Comparison of ENCODE assay signal across 19 cellular contexts in the genomic region with DNA sequence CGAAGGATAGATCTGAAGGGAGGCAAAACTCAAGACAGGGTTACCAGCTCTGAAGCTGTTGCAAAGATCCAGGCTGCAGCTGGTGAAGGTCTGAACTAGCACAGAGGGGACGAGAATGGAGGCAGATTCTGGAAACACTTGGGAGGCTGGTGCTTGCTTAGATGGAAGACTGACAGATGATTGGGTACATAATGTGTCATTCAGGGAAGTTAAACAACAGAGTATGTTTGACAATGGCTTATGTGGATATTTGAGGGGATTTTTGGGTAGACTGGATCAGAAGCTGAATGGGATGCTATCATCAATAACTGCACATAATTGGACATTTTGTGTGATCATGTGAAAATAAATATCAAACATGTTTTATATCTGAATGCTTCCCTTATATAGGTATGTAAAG. TPM values are rescaled to one million over a fixed set of nuclear protein-coding genes. Genes with fewer than 3 reads are reported as not detected.
A peak's percentile ranks its signal among the peaks of the same experiment; 100 is the strongest.
DNase-seq lines count a peak whose midpoint lies in the region; ATAC-seq, FAIRE-seq and TF ChIP-seq lines count a peak whose summit lies in the region.
"Had no signal": no experiment of that assay in that cellular context is flagged by ENCODE, and none has a peak within 500 bp of the region (broad histone marks: within the 10 kb centered on the region; RNA-seq: fewer than 3 reads in every experiment).

No MANE protein-coding gene starts in this region.

- TF ChIP-seq POLR2A in K562 (conservative IDR thresholded peaks at IDR 0.05), result no peak
- TF ChIP-seq POLR2A in esophagus muscularis mucosa (IDR thresholded peaks at IDR 0.05; ENCODE audit: low read depth), result no peak

- intact Hi-C loops in CD4-positive, alpha-beta T cell (cut with DNase I, micrococcal nuclease), result no loop called here
- intact Hi-C loops in K562 (cut with micrococcal nuclease), result loop anchor here (10.0 kb wide), 1 partner anchor 515 kb away; no protein-coding TSS in a partner anchor
- intact Hi-C loops in naive thymus-derived CD4-positive, alpha-beta T cell (cut with micrococcal nuclease), result no loop called here
- intact Hi-C loops in esophagus muscularis mucosa (cut with DNase I), result no loop called here

- H3K4me3 ChIP-seq in K562 (no peak overlapping the region), WERI-Rb-1 (ENCODE audit: low read depth, low read length) (no peak overlapping the region), coronary artery (no peak overlapping the region), esophagus muscularis mucosa (no peak overlapping the region)
- H3K4me3 ChIP-seq in naive thymus-derived CD4-positive, alpha-beta T cell (ENCODE audit: low read length), result no peak overlapping the region
- H3K4me3 ChIP-seq: GM23248 had no signal

- peaks cover 4% of the 10 kb centered on the region for H3K27me3 Mint-ChIP-seq in CD4-positive, alpha-beta T cell
- H3K27me3 Mint-ChIP-seq in neural crest cell (ENCODE audit: low read depth), result peaks cover 28% of the 10 kb centered on the region
- H3K27me3 Mint-ChIP-seq in naive thymus-derived CD4-positive, alpha-beta T cell, result peaks cover 0 to 32% (median 4%) of the 10 kb centered on the region in 5 donors

- WGBS in K562 (ENCODE audit: insufficient coverage, low coverage, missing lambda C conversion rate), result 0% methylated on average over 2 of the region's 2 CpGs
- 76% methylated on average over 2 of the region's 2 CpGs for WGBS in esophagus muscularis mucosa

- H3K4me1 Mint-ChIP-seq in CD4-positive, alpha-beta T cell (ENCODE audit: low read depth), result peaks cover 7% of the 10 kb centered on the region
- H3K4me1 Mint-ChIP-seq in neural crest cell, result peaks cover 11% of the 10 kb centered on the region
- H3K4me1 Mint-ChIP-seq in naive thymus-derived CD4-positive, alpha-beta T cell, result peaks cover 2 to 12% (median 9%) of the 10 kb centered on the region in 7 donors

- no peaks in the 10 kb centered on the region for H3K79me2 ChIP-seq in K562 (ENCODE audit: control insufficient read depth, insufficient read depth, low read length)

- no peak overlapping the region for H3K9ac ChIP-seq in K562 (ENCODE audit: insufficient read depth in 1 of 2, low read depth in 2 of 2, low read length in 2 of 2)
- H3K9ac ChIP-seq: GM23248 had no signal

- no TSS peak for BruUV-seq in K562 (replicated peaks; lab: Mats Ljungman, UMichigan)

- no peak for FAIRE-seq in K562 (lab: Jason Lieb, UNC)
- FAIRE-seq: GM12892, H1 had no signal

- H3K27me3 ChIP-seq in CD4-positive, alpha-beta T cell (ENCODE audit: control insufficient read depth, insufficient read depth, low read length), result no peaks in the 10 kb centered on the region
- 0 out of 5 replicates have a peak, but pooled peaks cover 0 to 2% of the 10 kb centered on the region in 2 experiments for H3K27me3 ChIP-seq in K562 (ENCODE audit: control insufficient read depth in 2 of 2, insufficient read depth in 2 of 2, low read length in 2 of 2)
- H3K27me3 ChIP-seq in naive thymus-derived CD4-positive, alpha-beta T cell (ENCODE audit: control insufficient read depth in 2 of 2, insufficient read depth in 2 of 2, low read length in 2 of 2), result no peaks in the 10 kb centered on the region
- H3K27me3 ChIP-seq in WERI-Rb-1 (ENCODE audit: insufficient read depth, low read depth, severe bottlenecking), result no peaks in the 10 kb centered on the region
- peaks cover 0 to 6% (median 2%) of the 10 kb centered on the region in 4 donors for H3K27me3 ChIP-seq in esophagus muscularis mucosa

- peak overlapping the region; percentile 63 for H3K4me3 Mint-ChIP-seq in CD4-positive, alpha-beta T cell
- H3K4me3 Mint-ChIP-seq in neural crest cell, result peak overlapping the region; percentile 57
- H3K4me3 Mint-ChIP-seq in naive thymus-derived CD4-positive, alpha-beta T cell, result peak overlapping the region in 1 of 10 donors; percentile 20
- H3K4me3 Mint-ChIP-seq: CD8-positive, alpha-beta T cell had no signal

- H3K9me1 ChIP-seq in K562 (ENCODE audit: control insufficient read depth, insufficient read depth, low read length), result no peaks in the 10 kb centered on the region

- POLR2A ChIA-PET in CD4-positive, alpha-beta T cell (lab: Charles Lee), result no interaction called here
- POLR2A ChIA-PET in HEK293T (lab: Yijun Ruan, JAX), result no interaction called here
- POLR2A ChIA-PET in K562 (lab: Yijun Ruan, JAX), result no interaction called here
- POLR2A ChIA-PET in naive thymus-derived CD4-positive, alpha-beta T cell (lab: Charles Lee), result no interaction called here

- no peak for TF ChIP-seq EP300 in K562 (IDR thresholded peaks at IDR 0.05; ENCODE audit: low read length)
- no peak for TF ChIP-seq EP300 in esophagus muscularis mucosa (IDR thresholded peaks at IDR 0.05)

- no peaks in the 10 kb centered on the region for H3K9me3 ChIP-seq in CD4-positive, alpha-beta T cell (ENCODE audit: control insufficient read depth, low read length)
- H3K9me3 ChIP-seq in K562 (replicated peaks; ENCODE audit: control insufficient read depth, insufficient read depth, low read depth, low read length) (no peaks in the 10 kb centered on the region), WERI-Rb-1 (ENCODE audit: severe bottlenecking) (no peaks in the 10 kb centered on the region), esophagus muscularis mucosa (peaks cover 0 to 6% (median 0%) of the 10 kb centered on the region in 4 donors)
- H3K9me3 ChIP-seq in naive thymus-derived CD4-positive, alpha-beta T cell (ENCODE audit: control insufficient read depth in 2 of 3, low read length in 3 of 3), result no peaks in the 10 kb centered on the region
- H3K9me3 ChIP-seq: Caco-2 had no signal

- H3K4me1 ChIP-seq in K562 (replicated peaks in 1 of 2; ENCODE audit: control insufficient read depth in 2 of 2, insufficient read depth in 2 of 2, low read length in 2 of 2) (peaks cover 4 to 12% of the 10 kb centered on the region in 2 experiments; a peak in 3 of 5 replicates), esophagus muscularis mucosa (peaks cover 3 to 15% (median 11%) of the 10 kb centered on the region in 4 donors)
- no peaks in the 10 kb centered on the region for H3K4me1 ChIP-seq in naive thymus-derived CD4-positive, alpha-beta T cell (ENCODE audit: control insufficient read depth in 2 of 2, insufficient read depth in 2 of 2, low read length in 2 of 2)
- H3K4me1 ChIP-seq: Caco-2 had no signal

- H3K9me3 Mint-ChIP-seq in CD4-positive, alpha-beta T cell, result no peaks in the 10 kb centered on the region
- H3K9me3 Mint-ChIP-seq in neural crest cell, result peaks cover 3% of the 10 kb centered on the region
- no peaks in the 10 kb centered on the region for H3K9me3 Mint-ChIP-seq in naive thymus-derived CD4-positive, alpha-beta T cell
- H3K9me3 Mint-ChIP-seq: CD8-positive, alpha-beta T cell had no signal

- in situ Hi-C loops in K562 (cut with MboI), result no loop called here

- no peak overlapping the region for H3K27ac Mint-ChIP-seq in CD4-positive, alpha-beta T cell
- no peak overlapping the region for H3K27ac Mint-ChIP-seq in neural crest cell (ENCODE audit: unreplicated experiment)
- peak overlapping the region in 1 of 9 donors; percentile 48 for H3K27ac Mint-ChIP-seq in naive thymus-derived CD4-positive, alpha-beta T cell
- H3K27ac Mint-ChIP-seq: CD8-positive, alpha-beta T cell had no signal

- no peak for ATAC-seq in CD4-positive, alpha-beta T cell (ENCODE audit: poor library complexity)
- no peak for ATAC-seq in K562
- no peak for ATAC-seq in naive thymus-derived CD4-positive, alpha-beta T cell
- ATAC-seq: CD8-positive, alpha-beta T cell had no signal

- H3K36me3 ChIP-seq in K562 (ENCODE audit: control insufficient read depth, insufficient read depth, low read length) (no peaks in the 10 kb centered on the region), WERI-Rb-1 (no peaks in the 10 kb centered on the region), esophagus muscularis mucosa (no peaks in the 10 kb centered on the region)
- H3K36me3 ChIP-seq in naive thymus-derived CD4-positive, alpha-beta T cell (ENCODE audit: control insufficient read depth in 2 of 3, insufficient read depth in 3 of 3, low read length in 3 of 3), result peaks cover 0 to 4% (median 0%) of the 10 kb centered on the region in 3 experiments

- no peak for DNase-seq in CD4-positive, alpha-beta T cell
- DNase-seq in HEK293T (ENCODE audit: extremely low spot score), result no peak
- DNase-seq in K562 (ENCODE audit: extremely low read depth in 1 of 4, low spot score in 3 of 4), result no peak
- no peak for DNase-seq in neural crest cell (ENCODE audit: low read depth, low spot score)
- no peak for DNase-seq in naive thymus-derived CD4-positive, alpha-beta T cell
- DNase-seq in WERI-Rb-1, result no peak
- DNase-seq in coronary artery (ENCODE audit: low spot score), result no peak
- no peak for DNase-seq in esophagus muscularis mucosa (ENCODE audit: extremely low spot score)
- DNase-seq: C1 segment of cervical spinal cord; Caco-2; CD8-positive, alpha-beta T cell; DMS153; DMS79 treated with DMSO at 0.1 percent for 48 hours; GF-D8; GM23248; H7; HCEC 1CT had no signal

- CTCF ChIA-PET in CD4-positive, alpha-beta T cell (lab: Charles Lee), result no interaction called here
- CTCF ChIA-PET in HEK293T (lab: Yijun Ruan, JAX) (interaction anchor here (0.6 kb wide), 1 partner anchor 866 kb away, joined by 4 read pairs; no protein-coding TSS in a partner anchor), K562 (lab: Yijun Ruan, JAX; ENCODE audit: low intra/inter-chr PET ratio) (no interaction called here)
- CTCF ChIA-PET in naive thymus-derived CD4-positive, alpha-beta T cell (lab: Charles Lee), result no interaction called here

- H2AFZ ChIP-seq in K562 (ENCODE audit: low read depth, low read length), result no peak overlapping the region
- H2AFZ ChIP-seq: GM23248 had no signal

- H4K20me1 ChIP-seq in K562 (replicated peaks; ENCODE audit: control insufficient read depth, insufficient read depth, low read length), result no peaks in the 10 kb centered on the region

- no peaks in the 10 kb centered on the region for H3K36me3 Mint-ChIP-seq in CD4-positive, alpha-beta T cell (ENCODE audit: low read depth)
- no peaks in the 10 kb centered on the region for H3K36me3 Mint-ChIP-seq in neural crest cell (ENCODE audit: low read depth)
- H3K36me3 Mint-ChIP-seq in naive thymus-derived CD4-positive, alpha-beta T cell, result no peaks in the 10 kb centered on the region

- TF ChIP-seq RAD21 in K562 (CRISPR knock-in tag; conservative IDR thresholded peaks at IDR 0.05 in 1 of 2, IDR thresholded peaks at IDR 0.05 in 1 of 2), result no peak

- H3K4me2 ChIP-seq in K562 (ENCODE audit: insufficient read depth, low read length), result no peak overlapping the region

- no peak overlapping the region for H3K27ac ChIP-seq in CD4-positive, alpha-beta T cell (ENCODE audit: low read depth, low read length)
- H3K27ac ChIP-seq in K562 (ENCODE audit: extremely low read depth, low read depth, low read length) (no peak overlapping the region), WERI-Rb-1 (no peak overlapping the region), coronary artery (no peak overlapping the region), esophagus muscularis mucosa (replicated peaks in 1 of 4) (no peak overlapping the region)
- no peak overlapping the region for H3K27ac ChIP-seq in naive thymus-derived CD4-positive, alpha-beta T cell (ENCODE audit: low read depth, low read length)
- H3K27ac ChIP-seq: GM23248 had no signal

- no peak for TF ChIP-seq CTCF in CD4-positive, alpha-beta T cell (IDR thresholded peaks at IDR 0.05)
- TF ChIP-seq CTCF in K562 (IDR thresholded peaks at IDR 0.05 in 2 of 3, conservative IDR thresholded peaks at IDR 0.05 in 1 of 3; ENCODE audit: insufficient read depth in 2 of 3, low read depth in 1 of 3, low read length in 3 of 3), result no peak
- TF ChIP-seq CTCF in neural crest cell (conservative IDR thresholded peaks at IDR 0.05), result no peak
- no peak for TF ChIP-seq CTCF in WERI-Rb-1 (IDR thresholded peaks at IDR 0.05; ENCODE audit: low read depth, low read length)
- no peak for TF ChIP-seq CTCF in coronary artery (IDR thresholded peaks at IDR 0.05)
- no peak for TF ChIP-seq CTCF in esophagus muscularis mucosa (IDR thresholded peaks at IDR 0.05)

RNA-seq across cellular contexts. Expression of a gene that starts 2.3 kb away (rescaled TPM):
- under 1 TPM; 0.25 to 0.28 TPM for total RNA-seq in CD4-positive, alpha-beta T cell
- total RNA-seq in K562 (2011; cell fraction: chromatin; rRNA removed; ENCODE audit: low replicate concordance), result 1.9 and 3.1 TPM in 2 replicates
- total RNA-seq in K562 (2011; cell fraction: nucleolus; rRNA removed), result 2.2 and 3.2 TPM in 2 replicates
- 2.9 and 4.5 TPM in 2 replicates for total RNA-seq in K562 (2011; cell fraction: nucleoplasm; rRNA removed)
- total RNA-seq in K562 (2014; rRNA removed), result 0.73 and 1.6 TPM in 2 replicates
- total RNA-seq in K562 (2014; rRNA removed; fragmentation: Illumina TruSeq; extraction: Trizol), result 2.1 and 2.4 TPM in 2 replicates
- total RNA-seq in K562 (2015; rRNA removed; fragmentation: Illumina TruSeq; extraction: Trizol), result 1.3 and 1.4 TPM in 2 replicates
- 1.2 and 2.0 TPM in 2 replicates for total RNA-seq in K562 (2021)
- polyA plus RNA-seq in K562 (2011; rRNA removed), result 1.6 and 1.9 TPM in 2 replicates
- 0.40 and 0.80 TPM in 2 replicates for polyA plus RNA-seq in K562 (2011; cell fraction: cytosol; rRNA removed)
- polyA plus RNA-seq in K562 (2011; cell fraction: nucleus; rRNA removed), result 0.50 and 0.84 TPM in 2 replicates
- 1.3 and 3.4 TPM in 2 replicates for polyA plus RNA-seq in K562 (2012)
- 1.9 and 2.1 TPM in 2 replicates for polyA plus RNA-seq in K562 (2014; fragmentation: Illumina TruSeq; extraction: Trizol)
- polyA plus RNA-seq in K562 (2014; fragmentation: Nextera tagmentation; extraction: Ambion mirVana), result 1 to 10 TPM; 2.0 to 2.3 TPM
- polyA plus RNA-seq in K562 (2014; rRNA removed), result 1.3 and 1.9 TPM in 2 replicates
- polyA minus RNA-seq in K562 (2011; rRNA and poly(A)+ RNA removed), result 1.7 and 3.0 TPM in 2 replicates
- polyA minus RNA-seq in K562 (2011; cell fraction: cytosol; rRNA and poly(A)+ RNA removed), result 0.73 and 0.86 TPM in 2 replicates
- polyA minus RNA-seq in K562 (2011; cell fraction: nucleus; rRNA and poly(A)+ RNA removed), result 1.1 and 3.8 TPM in 2 replicates
- 2.9 and 3.6 TPM in 2 replicates for total RNA-seq in neural crest cell
- total RNA-seq in naive thymus-derived CD4-positive, alpha-beta T cell, result 1 to 10 TPM in 2 of 5 experiments, under 1 TPM in 3; 0.11 to 8.2 (median 0.54) TPM
- polyA plus RNA-seq in naive thymus-derived CD4-positive, alpha-beta T cell, result 1 to 10 TPM; 1.0 to 1.6 TPM
- total RNA-seq in esophagus muscularis mucosa, result 1 to 10 TPM in 3 of 4 donors, under 1 TPM in 1; 0.99 to 2.5 (median 1.4) TPM
- total RNA-seq: CD8-positive, alpha-beta T cell had no signal

RNA-seq across cellular contexts. Expression of a gene that starts 35.2 kb away (rescaled TPM):
- total RNA-seq in CD4-positive, alpha-beta T cell, result 10 to 100 TPM; 65.9 to 68.3 TPM
- 27.7 and 57.5 TPM in 2 replicates for total RNA-seq in K562 (2011; cell fraction: chromatin; rRNA removed; ENCODE audit: low replicate concordance)
- 17.0 and 21.7 TPM in 2 replicates for total RNA-seq in K562 (2011; cell fraction: nucleolus; rRNA removed)
- 38.3 and 54.1 TPM in 2 replicates for total RNA-seq in K562 (2011; cell fraction: nucleoplasm; rRNA removed)
- total RNA-seq in K562 (2014; rRNA removed) (32.4 and 36.9 TPM in 2 replicates), K562 (2014; rRNA removed; fragmentation: Illumina TruSeq; extraction: Trizol) (67.4 and 76.1 TPM in 2 replicates), K562 (2015; rRNA removed; fragmentation: Illumina TruSeq; extraction: Trizol) (59.4 and 64.1 TPM in 2 replicates), K562 (2021) (69.8 and 72.8 TPM in 2 replicates), neural crest cell (89.3 and 91.0 TPM in 2 replicates), esophagus muscularis mucosa (10 to 100 TPM; 31.2 to 41.1 (median 39.3) TPM)
- polyA plus RNA-seq in K562 (2011; rRNA removed) (51.8 and 54.1 TPM in 2 replicates), K562 (2014; fragmentation: Illumina TruSeq; extraction: Trizol) (43.7 and 52.3 TPM in 2 replicates), K562 (2014; fragmentation: Nextera tagmentation; extraction: Ambion mirVana) (10 to 100 TPM; 51.6 to 72.2 TPM), K562 (2014; rRNA removed) (33.7 and 35.7 TPM in 2 replicates)
- polyA plus RNA-seq in K562 (2011; cell fraction: cytosol; rRNA removed), result 8.4 and 26.9 TPM in 2 replicates
- polyA plus RNA-seq in K562 (2011; cell fraction: nucleus; rRNA removed), result 43.7 and 72.4 TPM in 2 replicates
- 36.9 and 43.6 TPM in 2 replicates for polyA plus RNA-seq in K562 (2012)
- polyA minus RNA-seq in K562 (2011; rRNA and poly(A)+ RNA removed), result 77.5 and 93.1 TPM in 2 replicates
- polyA minus RNA-seq in K562 (2011; cell fraction: cytosol; rRNA and poly(A)+ RNA removed), result 20.0 and 25.0 TPM in 2 replicates
- 35.1 and 73.0 TPM in 2 replicates for polyA minus RNA-seq in K562 (2011; cell fraction: nucleus; rRNA and poly(A)+ RNA removed)
- 10 to 100 TPM; 55.6 to 98.1 (median 80.8) TPM for total RNA-seq in naive thymus-derived CD4-positive, alpha-beta T cell
- 10 to 100 TPM; 67.6 to 80.5 TPM for polyA plus RNA-seq in naive thymus-derived CD4-positive, alpha-beta T cell
